ENCODE assay signal across 6 cellular contexts in genomic region chr7:99499356-99499712, GRCh38. TPM values are rescaled to one million over a fixed set of nuclear protein-coding genes. Genes with fewer than 3 reads are reported as not detected.
A peak's percentile ranks its signal among the peaks of the same experiment; 100 is the strongest.
DNase-seq lines count a peak whose midpoint lies in the region; ATAC-seq lines count a peak whose summit lies in the region.

No MANE protein-coding gene starts in this region.

- intact Hi-C loops in left cardiac atrium (cut with DNase I), result loop anchor here in 1 of 2 donors (2.0 kb wide), 1 partner anchor 27 kb away; the partner anchor contains the start of gene ZNF789
- intact Hi-C loops in Right ventricle myocardium superior (cut with DNase I), result no loop called here

- ATAC-seq in left cardiac atrium, result peak; percentile 13 to 14
- ATAC-seq in Right ventricle myocardium superior (ENCODE audit: poor library complexity), result no peak

- DNase-seq in left cardiac atrium (no peak), Right ventricle myocardium superior (no peak), activated T-helper 1 cell treated with Interleukin-2 at 50 U/mL for 16 hours (ENCODE audit: low read depth) (peak; percentile 1), lung microvascular endothelial cell (ENCODE audit: low read depth in 2 of 2) (peak; percentile 41), dedifferentiated amniotic fluid mesenchymal stem cell (ENCODE audit: extremely low spot score) (no peak), SHP77 treated with DMSO at 0.1 percent for 48 hours (lab: John Stamatoyannopoulos, UW) (no peak)

RNA-seq across cellular contexts. Expression of gene ZNF394, which starts 0.7 kb away (rescaled TPM):
- 10 to 100 TPM; 17.3 to 19.6 TPM for total RNA-seq in left cardiac atrium
- total RNA-seq in Right ventricle myocardium superior, result 15.8 TPM
- total RNA-seq in lung microvascular endothelial cell, result 17.2 and 25.8 TPM in 2 replicates

RNA-seq across cellular contexts. Expression of gene ZKSCAN5, which starts 5.1 kb away (rescaled TPM):
- 1 to 10 TPM; 6.1 to 6.3 TPM for total RNA-seq in left cardiac atrium
- 6.1 TPM for total RNA-seq in Right ventricle myocardium superior
- 6.1 and 7.5 TPM in 2 replicates for total RNA-seq in lung microvascular endothelial cell

RNA-seq across cellular contexts. Expression of gene ZNF789, which starts 26.6 kb away (rescaled TPM):
- total RNA-seq in left cardiac atrium, result 1 to 10 TPM; 2.9 to 3.2 TPM
- 3.4 TPM for total RNA-seq in Right ventricle myocardium superior
- total RNA-seq in lung microvascular endothelial cell, result 2.4 and 3.6 TPM in 2 replicates

RNA-seq across cellular contexts. Expression of gene ATP5MF, which starts 33.4 kb away (rescaled TPM):
- total RNA-seq in left cardiac atrium, result 100 to 1,000 TPM; 617 to 633 TPM
- total RNA-seq in Right ventricle myocardium superior, result 900 TPM
- total RNA-seq in lung microvascular endothelial cell, result 359 and 414 TPM in 2 replicates

RNA-seq across cellular contexts. Expression of gene FAM200A, which starts 52.6 kb away (rescaled TPM):
- total RNA-seq in left cardiac atrium (1 to 10 TPM; 5.4 to 5.6 TPM), Right ventricle myocardium superior (6.5 TPM), lung microvascular endothelial cell (3.3 and 3.8 TPM in 2 replicates)

Comparison
In these comparisons a context has a peak if more than half of its experiments do, and no peak if none do; other contexts are left out.
1. DNase-seq: peak in activated T-helper 1 cell treated with Interleukin-2 at 50 U/mL for 16 hours (single experiment) and lung microvascular endothelial cell (2 of 2); none in left cardiac atrium (single experiment), Right ventricle myocardium superior (single experiment), dedifferentiated amniotic fluid mesenchymal stem cell (single experiment) and SHP77 treated with DMSO at 0.1 percent for 48 hours (single experiment).